ENCODE assay signal across 13 cellular contexts in the genomic region with DNA sequence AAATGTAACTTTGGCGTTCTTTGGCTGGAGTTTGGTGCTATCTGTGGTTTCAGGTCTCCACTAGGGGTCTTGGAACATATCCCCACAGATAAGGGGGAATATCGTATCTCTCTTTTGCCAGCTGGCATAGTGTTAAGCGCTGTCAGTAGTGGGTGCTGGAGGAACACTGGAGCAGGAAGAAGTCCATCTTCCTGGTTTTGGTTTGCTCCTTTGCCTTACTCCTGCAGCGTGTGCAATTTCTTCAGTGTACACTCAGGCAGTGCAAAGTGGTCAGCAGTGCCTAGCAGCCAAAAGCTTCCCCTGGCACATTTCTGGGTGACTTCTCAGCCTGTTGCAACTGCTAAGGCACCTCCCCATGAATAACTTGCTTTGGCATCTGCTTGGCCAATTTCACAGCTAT. TPM values are rescaled to one million over a fixed set of nuclear protein-coding genes. Genes with fewer than 3 reads are reported as not detected.
DNase-seq lines count a peak whose midpoint lies in the region; ATAC-seq and TF ChIP-seq lines count a peak whose summit lies in the region.
"Had no signal": no experiment of that assay in that cellular context is flagged by ENCODE, and none has a peak within 500 bp of the region (broad histone marks: within the 10 kb centered on the region; RNA-seq: fewer than 3 reads in every experiment).

No MANE protein-coding gene starts in this region.

- ATAC-seq in GM21367 (IDR thresholded peaks at IDR 0.05; ENCODE audit: unreplicated experiment) (no peak), natural killer cell (no peak)

- no peaks in the 10 kb centered on the region for H3K36me3 ChIP-seq in mesenchymal stem cell (ENCODE audit: control insufficient read depth in 1 of 2, insufficient read depth in 2 of 2, low read depth in 1 of 2, low read length in 2 of 2)
- H3K36me3 ChIP-seq: uterus had no signal

- no peaks in the 10 kb centered on the region for H3K9me3 ChIP-seq in mesenchymal stem cell (ENCODE audit: control insufficient read depth, low read length)
- H3K9me3 ChIP-seq: uterus had no signal

- no peak overlapping the region for H3K4me3 Mint-ChIP-seq in natural killer cell
- H3K4me3 Mint-ChIP-seq: activated naive CD4-positive, alpha-beta T cell treated with anti-CD3 and anti-CD28 coated beads, Interleukin-2, amount 10 ng/mL, durations not matched to agents 7 days and 5 days had no signal

- no peak for TF ChIP-seq CTCF in natural killer cell (IDR thresholded peaks at IDR 0.05)

- H3K4me3 ChIP-seq in mesenchymal stem cell (ENCODE audit: insufficient read depth in 1 of 2, low read depth in 1 of 2, low read length in 2 of 2): no peak overlapping the region
- H3K4me3 ChIP-seq: uterus had no signal

- no peak overlapping the region for H2BK5ac ChIP-seq in mesenchymal stem cell (ENCODE audit: low read depth, low read length, poor library complexity, severe bottlenecking)

- no peak overlapping the region for H3K27ac ChIP-seq in mesenchymal stem cell (ENCODE audit: low read length, poor library complexity, severe bottlenecking)
- H3K27ac ChIP-seq: uterus had no signal

- H3K4me2 ChIP-seq in mesenchymal stem cell (ENCODE audit: low read length, poor library complexity, severe bottlenecking): no peak overlapping the region

- no peak overlapping the region for H2BK15ac ChIP-seq in mesenchymal stem cell (ENCODE audit: low read depth, poor library complexity, severe bottlenecking)

- no peak overlapping the region for H3K14ac ChIP-seq in mesenchymal stem cell (ENCODE audit: low read length in 2 of 2)

- no peaks in the 10 kb centered on the region for H3K9me3 Mint-ChIP-seq in natural killer cell
- H3K9me3 Mint-ChIP-seq: activated naive CD4-positive, alpha-beta T cell treated with anti-CD3 and anti-CD28 coated beads, Interleukin-2, amount 10 ng/mL, durations not matched to agents 7 days and 5 days had no signal

- H3K27me3 Mint-ChIP-seq in natural killer cell (ENCODE audit: low read depth in 2 of 2): peaks cover 36 to 57% of the 10 kb centered on the region in 2 donors

- peak overlapping the region; percentile 67 for H4K8ac ChIP-seq in mesenchymal stem cell (ENCODE audit: low read length)

- peak overlapping the region; percentile 19 for H3K9ac ChIP-seq in mesenchymal stem cell (ENCODE audit: low read length)

- no peak overlapping the region for H3K4ac ChIP-seq in mesenchymal stem cell (ENCODE audit: low read depth in 1 of 2, low read length in 2 of 2)

- intact Hi-C loops in natural killer cell (cut with micrococcal nuclease): no loop called here

- no peak overlapping the region for H2AFZ ChIP-seq in mesenchymal stem cell (ENCODE audit: low read depth, low read length)

- 44% methylated on average over 4 of the region's 4 CpGs for WGBS in mesenchymal stem cell

- H2BK12ac ChIP-seq in mesenchymal stem cell (ENCODE audit: low read length in 2 of 2): no peak overlapping the region

- no peaks in the 10 kb centered on the region for H3K4me1 Mint-ChIP-seq in natural killer cell
- H3K4me1 Mint-ChIP-seq: activated naive CD4-positive, alpha-beta T cell treated with anti-CD3 and anti-CD28 coated beads, Interleukin-2, amount 10 ng/mL, durations not matched to agents 7 days and 5 days had no signal

- H4K91ac ChIP-seq in mesenchymal stem cell (ENCODE audit: low read length): no peak overlapping the region

- H3K23ac ChIP-seq in mesenchymal stem cell (ENCODE audit: low read length in 2 of 2): no peak overlapping the region

- no peaks in the 10 kb centered on the region for H3K79me1 ChIP-seq in mesenchymal stem cell (replicated peaks; ENCODE audit: low read length, poor library complexity, severe bottlenecking)

- peak; percentile 37 for DNase-seq in GM03348 (ENCODE audit: low spot score)
- peak; percentile 6 for DNase-seq in NCI-H526 treated with DMSO at 0.1 percent for 48 hours (lab: John Stamatoyannopoulos, UW)
- DNase-seq in dedifferentiated amniotic fluid mesenchymal stem cell (ENCODE audit: extremely low spot score): peak; percentile 66
- peak; percentile 56 for DNase-seq in mesenchymal stem cell
- DNase-seq in ureter (ENCODE audit: low spot score): no peak
- no peak for DNase-seq in glomerular visceral epithelial cell (ENCODE audit: extremely low spot score)
- no peak for DNase-seq in natural killer cell
- DNase-seq: activated naive CD4-positive, alpha-beta T cell treated with anti-CD3 and anti-CD28 coated beads, Interleukin-2, amount 10 ng/mL, durations not matched to agents 7 days and 5 days; GOT3; NCI-H1092; uterus had no signal

- H2AK5ac ChIP-seq in mesenchymal stem cell (ENCODE audit: low read length, severe bottlenecking): no peak overlapping the region

- H3K4me1 ChIP-seq in mesenchymal stem cell (ENCODE audit: control insufficient read depth, insufficient read depth, low read depth, low read length): no peaks in the 10 kb centered on the region
- H3K4me1 ChIP-seq: uterus had no signal

- H3K27ac Mint-ChIP-seq in natural killer cell: no peak overlapping the region
- H3K27ac Mint-ChIP-seq: activated naive CD4-positive, alpha-beta T cell treated with anti-CD3 and anti-CD28 coated beads, Interleukin-2, amount 10 ng/mL, durations not matched to agents 7 days and 5 days had no signal

- H2BK120ac ChIP-seq in mesenchymal stem cell (ENCODE audit: low read depth, low read length): no peak overlapping the region

- no peak overlapping the region for H3K18ac ChIP-seq in mesenchymal stem cell (ENCODE audit: low read depth in 1 of 2, low read length in 2 of 2)

- no peaks in the 10 kb centered on the region for H3K36me3 Mint-ChIP-seq in natural killer cell
- H3K36me3 Mint-ChIP-seq: activated naive CD4-positive, alpha-beta T cell treated with anti-CD3 and anti-CD28 coated beads, Interleukin-2, amount 10 ng/mL, durations not matched to agents 7 days and 5 days had no signal

- H3K27me3 ChIP-seq in mesenchymal stem cell (ENCODE audit: control insufficient read depth in 1 of 2, insufficient read depth in 1 of 2, low read length in 2 of 2): peaks cover 0 to 52% of the 10 kb centered on the region in 2 experiments
- H3K27me3 ChIP-seq: uterus had no signal

RNA-seq across cellular contexts. Expression of a gene that starts 11.7 kb away (rescaled TPM):
- polyA plus RNA-seq in mesenchymal stem cell (2013, experiment 1 of 2): 3.3 TPM
- 2.8 TPM for polyA plus RNA-seq in mesenchymal stem cell (2013, experiment 2 of 2)
- total RNA-seq in ureter (22.4 TPM), natural killer cell (10 to 100 TPM; 36.1 to 58.2 (median 45.5) TPM)
- total RNA-seq: Daoy had no signal

RNA-seq across cellular contexts. Expression of a gene that starts 16.5 kb away (rescaled TPM):
- polyA plus RNA-seq in mesenchymal stem cell (2013, experiment 1 of 2): 51.4 TPM
- polyA plus RNA-seq in mesenchymal stem cell (2013, experiment 2 of 2): 48.4 TPM
- 67.2 TPM for total RNA-seq in ureter
- not detected for total RNA-seq in natural killer cell

RNA-seq across cellular contexts. Expression of a gene that starts 16.6 kb away (rescaled TPM):
- polyA plus RNA-seq in mesenchymal stem cell (2013, experiment 1 of 2): 0.98 TPM
- 0.86 TPM for polyA plus RNA-seq in mesenchymal stem cell (2013, experiment 2 of 2)
- 61.7 TPM for total RNA-seq in ureter
- total RNA-seq in natural killer cell: 10 to 100 TPM in 2 of 3 donors, 1 to 10 TPM in 1; 9.8 to 17.6 (median 11.3) TPM

RNA-seq across cellular contexts. Expression of a gene that starts 40.2 kb away (rescaled TPM):
- 2.9 TPM for polyA plus RNA-seq in mesenchymal stem cell (2013, experiment 1 of 2)
- 2.6 TPM for polyA plus RNA-seq in mesenchymal stem cell (2013, experiment 2 of 2)
- total RNA-seq in ureter (9.6 TPM), natural killer cell (10 to 100 TPM; 33.5 to 55.7 (median 49.7) TPM)

RNA-seq across cellular contexts. Expression of a gene that starts 41.6 kb away (rescaled TPM):
- 1.6 TPM for polyA plus RNA-seq in mesenchymal stem cell (2013, experiment 1 of 2)
- 1.6 TPM for polyA plus RNA-seq in mesenchymal stem cell (2013, experiment 2 of 2)
- total RNA-seq in ureter (8.2 TPM), natural killer cell (10 to 100 TPM; 27.6 to 40.5 (median 37.4) TPM)

Comparison
In these comparisons a context has a peak if more than half of its experiments do, and no peak if none do; other contexts are left out.
1. DNase-seq: peak in GM03348 (single experiment), NCI-H526 treated with DMSO at 0.1 percent for 48 hours (single experiment), dedifferentiated amniotic fluid mesenchymal stem cell (single experiment) and mesenchymal stem cell (single experiment); none in ureter (single experiment), glomerular visceral epithelial cell (single experiment) and natural killer cell (single experiment).
2. RNA of a gene that starts 16.5 kb away (total RNA-seq): 67.2 TPM in ureter (single experiment); not detected in natural killer cell; every median in the first group is over 10 times any median in the second.